15 cellular contexts compared by ENCODE assay signal in genomic region chr1:197660389-197660788, GRCh38.
"Had no signal": no experiment of that assay in that cellular context is flagged by ENCODE, and none has a peak within 500 bp of the region (broad histone marks: within the 10 kb centered on the region; RNA-seq: fewer than 3 reads in every experiment).

No MANE protein-coding gene starts in this region.

- ATAC-seq: effector memory CD8-positive, alpha-beta T cell; left lobe of liver had no signal

- H3K4me3 Mint-ChIP-seq: brain; central memory CD8-positive, alpha-beta T cell; naive B cell had no signal

- H3K4me3 ChIP-seq: transverse colon, vagina had no signal

- H3K9me3 Mint-ChIP-seq: brain; central memory CD8-positive, alpha-beta T cell; effector memory CD8-positive, alpha-beta T cell; naive B cell had no signal

- DNase-seq: activated CD4-positive, CD25-positive, alpha-beta regulatory T cell treated with anti-CD3 and anti-CD28 coated beads, Interleukin-2, amount 50 U/mL, for 72 hours; activated naive CD4-positive, alpha-beta T cell treated with anti-CD3 and anti-CD28 coated beads, Interleukin-2, amount 50 U/mL, for 16 hours; dermis blood vessel endothelial cell; effector memory CD8-positive, alpha-beta T cell; mammary epithelial cell; naive B cell; retina; stimulated activated CD4-positive, alpha-beta T cell treated with anti-CD3 and anti-CD28 coated beads, Interleukin-15, amount 100 ng/mL, for 24 hours; stimulated activated CD4-positive, alpha-beta T cell treated with anti-CD3 and anti-CD28 coated beads, Interleukin-4, amount 100 ng/mL, for 1 hour; stimulated activated naive CD4-positive, alpha-beta T cell treated with Interleukin-2 at 50 U/mL for 16 hours; transverse colon had no signal

- H3K27me3 Mint-ChIP-seq: brain; central memory CD8-positive, alpha-beta T cell; effector memory CD8-positive, alpha-beta T cell; naive B cell had no signal
